ENCODE assay signal across 10 cellular contexts in the genomic region with DNA sequence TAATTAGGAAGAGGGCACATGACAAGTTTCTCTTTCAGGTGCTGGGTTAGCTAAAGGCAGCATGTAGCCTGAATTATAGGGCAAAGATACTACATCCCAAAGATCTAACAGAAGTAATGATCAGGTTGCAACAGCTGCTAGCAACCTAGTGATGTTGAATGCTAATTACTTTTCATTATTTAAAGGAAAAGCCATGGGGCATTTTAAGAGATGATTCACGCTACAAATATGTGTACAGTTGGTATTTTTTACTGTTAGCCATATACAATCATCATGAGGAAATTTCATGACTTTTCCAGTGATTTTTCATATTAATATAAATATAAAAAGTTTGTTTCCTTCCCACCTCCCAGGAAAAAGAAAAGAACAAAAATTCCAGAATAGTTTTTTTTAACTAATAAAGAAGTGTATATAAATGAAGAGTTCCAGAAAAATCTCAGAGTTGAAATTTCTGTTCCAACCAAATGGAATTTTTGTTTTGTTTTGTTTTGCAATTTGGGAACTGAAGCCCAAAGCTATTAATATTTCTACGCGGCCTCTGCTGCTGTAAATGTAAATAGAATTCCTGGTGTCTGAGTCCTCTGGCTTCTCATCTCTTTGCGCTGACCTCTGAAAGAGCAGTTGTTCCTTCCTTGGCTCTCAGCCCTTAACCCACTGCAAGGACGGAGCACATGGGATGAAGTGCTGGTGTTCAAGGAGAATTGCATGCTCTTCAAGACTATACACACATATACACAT. TPM values are rescaled to one million over a fixed set of nuclear protein-coding genes. Genes with fewer than 3 reads are reported as not detected.
DNase-seq lines count a peak whose midpoint lies in the region; ATAC-seq, FAIRE-seq and TF ChIP-seq lines count a peak whose summit lies in the region.
"Had no signal": no experiment of that assay in that cellular context is flagged by ENCODE, and none has a peak within 500 bp of the region (broad histone marks: within the 10 kb centered on the region; RNA-seq: fewer than 3 reads in every experiment).

No MANE protein-coding gene starts in this region.

- peak overlapping the region in 1 of 2 donors; percentile 54 for H3K27ac ChIP-seq in testis
- H3K27ac ChIP-seq in small intestine (ENCODE audit: low read depth in 1 of 2, low read length in 1 of 2): no peak overlapping the region

- peaks cover 42% of the 10 kb centered on the region for H3K4me1 Mint-ChIP-seq in chondrocyte (ENCODE audit: low read depth)

- peaks cover 4% of the 10 kb centered on the region for H3K36me3 Mint-ChIP-seq in chondrocyte (ENCODE audit: low read depth)

- no peak for FAIRE-seq in small intestine (lab: Jason Lieb, UNC)

- H3K4me3 ChIP-seq in testis (no peak overlapping the region), small intestine (ENCODE audit: low read depth in 1 of 2, low read length in 2 of 2) (no peak overlapping the region)

- no peaks in the 10 kb centered on the region for H3K9me3 Mint-ChIP-seq in chondrocyte (ENCODE audit: low read depth)

- H3K4me3 Mint-ChIP-seq in chondrocyte (ENCODE audit: unreplicated experiment): peak overlapping the region; percentile 10
- H3K4me3 Mint-ChIP-seq: activated CD4-positive, alpha-beta memory T cell treated with anti-CD3 and anti-CD28 coated beads, Interleukin-2, amount 10 ng/mL, durations not matched to agents 7 days and 5 days had no signal

- no peaks in the 10 kb centered on the region for H3K27me3 Mint-ChIP-seq in chondrocyte (ENCODE audit: low read depth)
- H3K27me3 Mint-ChIP-seq: activated CD4-positive, alpha-beta memory T cell treated with anti-CD3 and anti-CD28 coated beads, Interleukin-2, amount 10 ng/mL, durations not matched to agents 7 days and 5 days had no signal

- peak overlapping the region; percentile 87 for H3K27ac Mint-ChIP-seq in chondrocyte (ENCODE audit: unreplicated experiment)
- H3K27ac Mint-ChIP-seq: activated CD4-positive, alpha-beta memory T cell treated with anti-CD3 and anti-CD28 coated beads, Interleukin-2, amount 10 ng/mL, durations not matched to agents 7 days and 5 days had no signal

- no peaks in the 10 kb centered on the region for H3K36me3 ChIP-seq in testis (ENCODE audit: low read depth, missing control alignments)
- H3K36me3 ChIP-seq in small intestine (ENCODE audit: control insufficient read depth in 2 of 2, insufficient read depth in 2 of 2, low read length in 2 of 2): no peaks in the 10 kb centered on the region

- H3K4me1 ChIP-seq in testis (peaks cover 5% of the 10 kb centered on the region), small intestine (ENCODE audit: control insufficient read depth in 2 of 2, insufficient read depth in 1 of 2, low read depth in 1 of 2, low read length in 1 of 2) (no peaks in the 10 kb centered on the region)

- peak; percentile 64 for ATAC-seq in left lobe of liver

- intact Hi-C loops in testis (cut with DNase I; ENCODE audit: low total_unique reads): no loop called here

- in situ Hi-C loops in GM13977 (cut with MboI; ENCODE audit: low pct_unique_long_range_greater_than_20kb, low sequenced_read_pairs, unreplicated experiment): no loop called here

- WGBS in testis, 2 donors: 64 to 66% methylated on average over 5 of the region's 5 CpGs
- WGBS in small intestine, 3 donors: 66 to 91% (median 83%) methylated on average over 5 of the region's 5 CpGs

- no peak for TF ChIP-seq POLR2A in testis (IDR thresholded peaks at IDR 0.05)

- H3K27me3 ChIP-seq in testis (no peaks in the 10 kb centered on the region), small intestine (ENCODE audit: control insufficient read depth in 2 of 2, insufficient read depth in 2 of 2, low read length in 2 of 2) (no peaks in the 10 kb centered on the region)

- DNase-seq in HT1080 (ENCODE audit: low read depth) (peak; percentile 80), chondrocyte (ENCODE audit: low spot score) (no peak), left lobe of liver (ENCODE audit: low spot score) (no peak), testis (peak; percentile 39), small intestine (no peak), NCI-H446 treated with DMSO at 0.1 percent for 48 hours (lab: John Stamatoyannopoulos, UW) (no peak), GM13977 (ENCODE audit: low spot score) (no peak), NCI-H2107 treated with DMSO at 0.1 percent for 48 hours (lab: John Stamatoyannopoulos, UW; ENCODE audit: unreplicated experiment) (no peak)
- DNase-seq: activated CD4-positive, alpha-beta memory T cell treated with anti-CD3 and anti-CD28 coated beads, Interleukin-2, amount 10 ng/mL, durations not matched to agents 7 days and 5 days; NCI-H2029 treated with DMSO at 0.1 percent for 48 hours had no signal

- TF ChIP-seq CTCF in chondrocyte (IDR thresholded peaks at IDR 0.05) (no peak), testis (IDR thresholded peaks at IDR 0.05) (no peak), GM13977 (IDR thresholded peaks at IDR 0.05; ENCODE audit: extremely low read depth, insufficient read depth, missing control alignments) (no peak)

- H3K9me3 ChIP-seq in testis: no peaks in the 10 kb centered on the region
- H3K9me3 ChIP-seq in small intestine (ENCODE audit: control insufficient read depth, low read depth): no peaks in the 10 kb centered on the region

RNA-seq across cellular contexts. Expression of a gene that starts 42.8 kb away (rescaled TPM):
- total RNA-seq in HT1080 (2014; rRNA removed; shearing (Covaris generic)): 0.47 and 1.0 TPM in 2 replicates
- polyA plus RNA-seq in HT1080 (2015; cell fraction: cytosol; rRNA removed): 0.60 and 0.84 TPM in 2 replicates
- polyA plus RNA-seq in HT1080 (2015; cell fraction: nucleus; rRNA removed): 4.6 and 6.3 TPM in 2 replicates
- total RNA-seq in chondrocyte (7.3 to 7.9 TPM (median 7.5 TPM) in 3 replicates), left lobe of liver (2.4 TPM), testis (10 to 100 TPM; 29.5 to 56.9 TPM)
- polyA plus RNA-seq in testis (ENCODE audit: insufficient read depth, low read depth, low replicate concordance) (83.2 TPM), small intestine (1 to 10 TPM in 1 of 3 donors, under 1 TPM in 2; 0.54 to 3.6 (median 0.79) TPM)

Comparison
In these comparisons a context has a peak if more than half of its experiments do, and no peak if none do; other contexts are left out.
1. DNase-seq: peak in HT1080 (single experiment) and testis (single experiment); none in chondrocyte (single experiment), left lobe of liver (single experiment), small intestine (single experiment), NCI-H446 treated with DMSO at 0.1 percent for 48 hours (single experiment), GM13977 (single experiment) and NCI-H2107 treated with DMSO at 0.1 percent for 48 hours (single experiment).